Comparison of ENCODE assay signal across 10 cellular contexts in the genomic region with DNA sequence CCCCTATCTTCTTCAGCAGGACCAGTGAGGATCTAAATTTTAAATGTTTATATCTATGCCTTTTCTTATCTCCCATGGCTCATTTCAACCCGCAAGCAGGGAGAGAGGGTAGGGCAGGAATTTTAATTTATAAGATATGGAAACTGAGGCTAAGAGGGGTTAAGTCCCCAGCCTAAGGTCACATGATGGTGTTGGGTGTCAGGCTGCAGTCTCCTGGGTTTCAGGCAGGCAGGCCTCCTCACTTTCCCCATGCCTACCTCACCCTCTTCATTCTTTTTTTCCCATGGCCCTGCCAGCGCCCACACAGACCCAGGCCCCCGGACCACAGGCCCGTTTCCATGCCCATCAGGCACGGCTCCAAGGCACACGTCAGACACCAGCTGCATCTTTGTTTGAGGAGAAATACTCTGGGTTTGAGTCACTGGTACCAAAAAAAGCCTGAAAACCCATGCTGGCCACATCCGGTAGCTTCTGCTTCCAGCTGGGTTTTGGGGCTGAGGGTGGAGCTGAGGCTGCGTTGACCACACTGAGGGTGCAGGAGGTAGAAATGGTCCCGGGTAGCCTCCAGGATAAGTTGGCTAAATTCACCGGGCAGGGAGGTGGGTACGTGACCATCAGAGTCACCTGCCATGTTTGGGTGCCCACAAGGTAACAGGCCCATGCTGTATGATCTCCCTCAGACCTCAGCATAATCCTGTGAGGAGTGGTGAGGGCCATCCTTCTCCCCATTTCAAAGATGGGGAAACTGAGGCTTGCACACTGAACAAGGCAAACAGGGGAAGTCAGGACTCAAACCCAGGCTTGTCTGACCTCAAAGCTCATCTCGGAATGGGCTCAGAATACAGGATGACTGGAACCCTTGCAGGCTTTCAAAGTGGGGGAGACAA. TPM values are rescaled to one million over a fixed set of nuclear protein-coding genes. Genes with fewer than 3 reads are reported as not detected.
DNase-seq lines count a peak whose midpoint lies in the region; ATAC-seq, FAIRE-seq and TF ChIP-seq lines count a peak whose summit lies in the region.
"Had no signal": no experiment of that assay in that cellular context is flagged by ENCODE, and none has a peak within 500 bp of the region (broad histone marks: within the 10 kb centered on the region; RNA-seq: fewer than 3 reads in every experiment).

No MANE protein-coding gene starts in this region.

- TF ChIP-seq CTCF in GM20000 (IDR thresholded peaks at IDR 0.05; ENCODE audit: extremely low read depth, missing control alignments): no peak
- TF ChIP-seq CTCF in activated CD8-positive, alpha-beta T cell treated with anti-CD3 and anti-CD28 coated beads for 36 hours (IDR thresholded peaks at IDR 0.05): no peak

- in situ Hi-C loops in G401 (cut with HindIII; ENCODE audit: low sequenced_read_pairs): no loop called here

- no peak overlapping the region for H3K4me3 Mint-ChIP-seq in activated CD8-positive, alpha-beta T cell treated with anti-CD3 and anti-CD28 coated beads for 36 hours

- DNase-seq in GM04503 (ENCODE audit: low read depth): peak; percentile 79
- peak; percentile 82 for DNase-seq in GM20000 (ENCODE audit: low spot score)
- peak; percentile 75 for DNase-seq in activated CD8-positive, alpha-beta T cell treated with anti-CD3 and anti-CD28 coated beads for 36 hours
- peak; percentile 55 for DNase-seq in left ventricle myocardium superior
- peak; percentile 99 for DNase-seq in urothelium cell line (ENCODE audit: low spot score)
- DNase-seq in G401 (ENCODE audit: low spot score): no peak
- no peak for DNase-seq in NCI-H2081 treated with DMSO at 0.1 percent for 48 hours (lab: John Stamatoyannopoulos, UW)

- no peaks in the 10 kb centered on the region for H3K9me3 Mint-ChIP-seq in activated CD8-positive, alpha-beta T cell treated with anti-CD3 and anti-CD28 coated beads for 36 hours

- H3K4me1 Mint-ChIP-seq in activated CD8-positive, alpha-beta T cell treated with anti-CD3 and anti-CD28 coated beads for 36 hours (ENCODE audit: low read depth): peaks cover 24% of the 10 kb centered on the region

- H3K36me3 Mint-ChIP-seq in activated CD8-positive, alpha-beta T cell treated with anti-CD3 and anti-CD28 coated beads for 36 hours (ENCODE audit: low read depth): no peaks in the 10 kb centered on the region

- FAIRE-seq in urothelium cell line (lab: Jason Lieb, UNC): no peak

- no peaks in the 10 kb centered on the region for H3K27me3 Mint-ChIP-seq in activated CD8-positive, alpha-beta T cell treated with anti-CD3 and anti-CD28 coated beads for 36 hours

- ATAC-seq in HG03520 (IDR thresholded peaks at IDR 0.05; ENCODE audit: unreplicated experiment): peak; percentile 83
- ATAC-seq in activated CD8-positive, alpha-beta T cell treated with anti-CD3 and anti-CD28 coated beads for 36 hours: peak; percentile 77
- peak; percentile 54 for ATAC-seq in left ventricle myocardium superior

- CTCF ChIA-PET in activated CD8-positive, alpha-beta T cell treated with anti-CD3 and anti-CD28 coated beads for 36 hours (lab: Charles Lee): interaction anchor here (1.2 to 1.5 kb wide), 2 partner anchors 32 to 71 kb away, joined by 3 read pairs; no protein-coding TSS in a partner anchor

- intact Hi-C loops in activated CD8-positive, alpha-beta T cell treated with anti-CD3 and anti-CD28 coated beads for 36 hours (cut with micrococcal nuclease): no loop called here
- intact Hi-C loops in left ventricle myocardium superior (cut with micrococcal nuclease): no loop called here

- peak overlapping the region; percentile 76 for H3K27ac Mint-ChIP-seq in activated CD8-positive, alpha-beta T cell treated with anti-CD3 and anti-CD28 coated beads for 36 hours

- POLR2A ChIA-PET in activated CD8-positive, alpha-beta T cell treated with anti-CD3 and anti-CD28 coated beads for 36 hours (lab: Charles Lee): interaction anchor here (0.8 to 2.3 kb wide), 4 partner anchors 11 to 127 kb away, joined by 3 to 8 read pairs (median 5); partner anchors contain the start of genes HPS4 and SRRD

RNA-seq across cellular contexts. Expression of gene CRYBB1, which starts 7.5 kb away (rescaled TPM):
- not detected for total RNA-seq in activated CD8-positive, alpha-beta T cell treated with anti-CD3 and anti-CD28 coated beads for 36 hours
- total RNA-seq in left ventricle myocardium superior: 0.64 TPM
- not detected in 2 replicates for total RNA-seq in G401 (2014; rRNA removed; shearing (Covaris generic))
- total RNA-seq: SK-MEL-5 had no signal

RNA-seq across cellular contexts. Expression of gene CRYBA4, which starts 11.4 kb away (rescaled TPM):
- not detected for total RNA-seq in activated CD8-positive, alpha-beta T cell treated with anti-CD3 and anti-CD28 coated beads for 36 hours
- not detected for total RNA-seq in left ventricle myocardium superior
- total RNA-seq in G401 (2014; rRNA removed; shearing (Covaris generic)): not detected in 2 replicates
- total RNA-seq: liver had no signal

RNA-seq across cellular contexts. Expression of gene TPST2, which starts 20.4 kb away (rescaled TPM):
- 10 to 100 TPM; 30.7 to 33.6 TPM for total RNA-seq in activated CD8-positive, alpha-beta T cell treated with anti-CD3 and anti-CD28 coated beads for 36 hours
- total RNA-seq in left ventricle myocardium superior: 27.1 TPM
- total RNA-seq in G401 (2014; rRNA removed; shearing (Covaris generic)): 24.1 and 55.9 TPM in 2 replicates

RNA-seq across cellular contexts. Expression of gene MIAT, which starts 47.1 kb away (rescaled TPM):
- total RNA-seq in activated CD8-positive, alpha-beta T cell treated with anti-CD3 and anti-CD28 coated beads for 36 hours: 10 to 100 TPM; 11.6 to 11.9 TPM
- 1.9 TPM for total RNA-seq in left ventricle myocardium superior
- total RNA-seq in G401 (2014; rRNA removed; shearing (Covaris generic)): 0.14 TPM in 1 of 2 replicates, not detected in the other

Comparison
In these comparisons a context has a peak if more than half of its experiments do, and no peak if none do; other contexts are left out.
1. DNase-seq: peak in GM04503 (single experiment), GM20000 (single experiment), activated CD8-positive, alpha-beta T cell treated with anti-CD3 and anti-CD28 coated beads for 36 hours (single experiment), left ventricle myocardium superior (single experiment) and urothelium cell line (single experiment); none in G401 (single experiment) and NCI-H2081 treated with DMSO at 0.1 percent for 48 hours (single experiment).
2. Peak in every context shown above with its lines, with median percentiles within 50 percentile points of each other: ATAC-seq.